2 cellular contexts compared by ENCODE assay signal in genomic region chr16:10388987-10389386, GRCh38.
TF ChIP-seq lines count a peak whose summit lies in the region.

No MANE protein-coding gene starts in this region.

TF ChIP-seq in HepG2, 621 proteins besides CTCF, POLR2A, EP300 and RAD21:
- TF ChIP-seq FIP1L1 (IDR thresholded peaks at IDR 0.05; ENCODE audit: borderline replicate concordance, insufficient read depth, low read depth, low read length) (no peak), RBFOX2 (IDR thresholded peaks at IDR 0.05; ENCODE audit: low read depth, low read length) (peak; percentile 43), ZSCAN9 (CRISPR knock-in tag; IDR thresholded peaks at IDR 0.05; ENCODE audit: borderline replicate concordance) (no peak), HOXA9 (CRISPR knock-in tag; IDR thresholded peaks at IDR 0.05; ENCODE audit: borderline replicate concordance) (no peak)

TF ChIP-seq in K562, 482 proteins besides CTCF, POLR2A, EP300 and RAD21:
- no peak for TF ChIP-seq NR4A1 (CRISPR knock-in tag; IDR thresholded peaks at IDR 0.05)
- no peak for TF ChIP-seq NR4A1 (tag; IDR thresholded peaks at IDR 0.05)
- TF ChIP-seq PHB (CRISPR knock-in tag; IDR thresholded peaks at IDR 0.05), result no peak
- no peak for TF ChIP-seq SREBF2 (CRISPR knock-in tag; IDR thresholded peaks at IDR 0.05)
- TF ChIP-seq PKNOX1 (IDR thresholded peaks at IDR 0.05), result peak; percentile 55
- no peak for TF ChIP-seq BRD4 (IDR thresholded peaks at IDR 0.05)
- peak; percentile 33; the same call in 1 of the 2 replicates for TF ChIP-seq RFX1 (IDR thresholded peaks at IDR 0.05)
- peak; percentile 44 for TF ChIP-seq TCF3 (CRISPR knock-in tag; IDR thresholded peaks at IDR 0.05)
- 0 out of 2 replicates have a peak, but pooled peaks have one; percentile 13 for TF ChIP-seq ADNP (tag; IDR thresholded peaks at IDR 0.05)
- no peak for TF ChIP-seq CEBPB (tag; IDR thresholded peaks at IDR 0.05)
- 0 out of 2 replicates have a peak, but pooled peaks have one; percentile 7 for TF ChIP-seq THRB (CRISPR knock-in tag; conservative IDR thresholded peaks at IDR 0.05)
- TF ChIP-seq HNRNPH1 (optimal IDR thresholded peaks at IDR 0.05; ENCODE audit: low read depth, low read length), result no peak
- TF ChIP-seq CBFA2T3 (IDR thresholded peaks at IDR 0.05), result peak; percentile 65
- TF ChIP-seq ARID1B (IDR thresholded peaks at IDR 0.05), result peak; percentile 39; the same call in 1 of the 2 replicates
- no peak for TF ChIP-seq TAF1 (IDR thresholded peaks at IDR 0.05; ENCODE audit: control insufficient read depth, extremely low read depth, insufficient read depth, low read length, severe bottlenecking)
- TF ChIP-seq FOXJ3 (CRISPR knock-in tag; IDR thresholded peaks at IDR 0.05), result no peak
- TF ChIP-seq NCOR1 (IDR thresholded peaks at IDR 0.05), result peak; percentile 50
- 0 out of 4 replicates have a peak, but pooled peaks of 1 of the 2 experiments have one; percentile 62 for TF ChIP-seq MLLT1 (IDR thresholded peaks at IDR 0.05)
- TF ChIP-seq SETDB1 (IDR thresholded peaks at IDR 0.05; ENCODE audit: low read length), result no peak
- TF ChIP-seq AFF1 (IDR thresholded peaks at IDR 0.05; ENCODE audit: low read depth in 1 of 2, partially characterized antibody in 2 of 2), result peak in 1 of 2 experiments; percentile 34
- 0 out of 2 replicates have a peak, but pooled peaks have one; percentile 18 for TF ChIP-seq SMARCA4 (IDR thresholded peaks at IDR 0.05)
- 0 out of 2 replicates have a peak, but pooled peaks have one; percentile 18 for TF ChIP-seq DPF2 (IDR thresholded peaks at IDR 0.05)
TF ChIP-seq in K562: peak in this region for 12.
